Comparison of ENCODE assay signal across 8 cellular contexts in the genomic region with DNA sequence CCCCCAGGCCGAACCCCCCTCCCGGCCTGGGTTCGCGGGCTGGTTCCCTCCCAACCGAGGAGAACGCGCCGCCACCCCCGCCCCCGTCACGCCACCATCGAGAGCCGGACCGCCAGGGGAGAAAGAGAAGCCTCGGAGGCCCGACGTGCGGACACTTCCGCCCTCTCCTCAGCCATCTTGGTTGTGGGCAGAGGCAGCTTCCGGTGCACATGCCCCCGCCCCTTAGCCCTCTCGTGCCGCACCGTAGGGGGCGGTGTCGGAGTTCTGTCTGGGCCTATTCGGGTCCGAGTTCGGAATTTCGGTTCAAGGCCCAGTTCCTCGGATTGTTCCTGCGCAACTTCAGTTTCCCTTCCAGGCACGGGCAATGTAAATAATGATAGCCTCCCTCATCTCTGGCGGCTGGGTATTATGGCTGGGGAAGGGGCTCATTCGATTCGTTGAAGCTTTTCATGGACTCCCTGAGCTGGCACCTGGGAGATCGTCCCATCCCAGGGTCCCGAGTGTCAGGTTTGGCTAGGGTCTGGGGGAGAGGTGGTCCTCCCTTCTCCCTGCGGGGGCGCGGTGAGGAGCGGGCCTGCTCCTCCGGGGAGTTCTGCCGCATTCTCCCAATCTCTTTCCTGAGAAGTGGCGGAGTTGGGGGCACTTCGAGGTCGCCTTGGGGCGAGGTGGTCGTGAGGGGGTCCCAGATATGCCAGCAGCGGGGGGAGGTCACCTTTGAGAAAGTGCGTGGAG. TPM values are rescaled to one million over a fixed set of nuclear protein-coding genes. Genes with fewer than 3 reads are reported as not detected.
DNase-seq lines count a peak whose midpoint lies in the region; ATAC-seq, FAIRE-seq and TF ChIP-seq lines count a peak whose summit lies in the region.

A gene with protein sequence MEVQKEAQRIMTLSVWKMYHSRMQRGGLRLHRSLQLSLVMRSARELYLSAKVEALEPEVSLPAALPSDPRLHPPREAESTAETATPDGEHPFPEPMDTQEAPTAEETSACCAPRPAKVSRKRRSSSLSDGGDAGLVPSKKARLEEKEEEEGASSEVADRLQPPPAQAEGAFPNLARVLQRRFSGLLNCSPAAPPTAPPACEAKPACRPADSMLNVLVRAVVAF (plus strand): TSS at position 225 of the 732 bp plus-strand sequence. CDS start 2,776 bp downstream, outside the sequence.
A gene with protein sequence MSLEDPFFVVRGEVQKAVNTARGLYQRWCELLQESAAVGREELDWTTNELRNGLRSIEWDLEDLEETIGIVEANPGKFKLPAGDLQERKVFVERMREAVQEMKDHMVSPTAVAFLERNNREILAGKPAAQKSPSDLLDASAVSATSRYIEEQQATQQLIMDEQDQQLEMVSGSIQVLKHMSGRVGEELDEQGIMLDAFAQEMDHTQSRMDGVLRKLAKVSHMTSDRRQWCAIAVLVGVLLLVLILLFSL (minus strand): TSS at position 189 of the 732 bp plus-strand sequence. CDS start 202 bp downstream, outside the sequence.

- peaks cover 46% of the 10 kb centered on the region for H3K4me1 ChIP-seq in Karpas-422 (ENCODE audit: low read length)
- H3K4me1 ChIP-seq in esophagus muscularis mucosa, result peaks cover 10 to 57% (median 40%) of the 10 kb centered on the region in 4 donors

- H3K9ac ChIP-seq in Karpas-422 (ENCODE audit: low read length), result peak within 1 kb of the TSS; percentile 91

- peak; percentile 32 for ATAC-seq in GM21529 (IDR thresholded peaks at IDR 0.05; ENCODE audit: unreplicated experiment)

- H3K9me3 ChIP-seq in Karpas-422 (ENCODE audit: low read length) (no peaks in the 10 kb centered on the region), esophagus muscularis mucosa (no peaks in the 10 kb centered on the region)

- no peak for TF ChIP-seq EP300 in esophagus muscularis mucosa (IDR thresholded peaks at IDR 0.05)

- H3K27me3 ChIP-seq in Karpas-422 (ENCODE audit: low read length) (no peaks in the 10 kb centered on the region), esophagus muscularis mucosa (no peaks in the 10 kb centered on the region)

- H3K4me3 ChIP-seq in Karpas-422 (ENCODE audit: low read length), result peak within 1 kb of the TSS; percentile 77
- H3K4me3 ChIP-seq in esophagus muscularis mucosa, result peak within 1 kb of the TSS; percentile 70 to 95 (median 94)

- TF ChIP-seq POLR2A in esophagus muscularis mucosa (IDR thresholded peaks at IDR 0.05; ENCODE audit: low read depth), result peak; percentile 66

- intact Hi-C loops in esophagus muscularis mucosa (cut with DNase I), result loop anchor here (10.0 kb wide), 1 partner anchor 694 kb away; no protein-coding TSS in a partner anchor

- H3K27ac ChIP-seq in Karpas-422 (ENCODE audit: low read length) (peak within 1 kb of the TSS; percentile 67), esophagus muscularis mucosa (replicated peaks in 1 of 4) (peak within 1 kb of the TSS; percentile 95 to 100 (median 98))

- H2AFZ ChIP-seq in Karpas-422 (ENCODE audit: low read length), result peak within 1 kb of the TSS; percentile 52; the same call in 1 of the 2 replicates

- peak; percentile 87 for DNase-seq in D721Med (ENCODE audit: insufficient read length, low spot score)
- DNase-seq in Karpas-422, result peak; percentile 97
- DNase-seq in RKO (ENCODE audit: low spot score), result peak; percentile 96
- peak; percentile 94 to 95 for DNase-seq in activated T-cell treated with anti-CD3 and anti-CD28 coated beads, Interleukin-2, amount 50 U/mL, for 48 hours
- peak; percentile 99 for DNase-seq in esophagus muscularis mucosa (ENCODE audit: extremely low spot score)
- peak; percentile 96 for DNase-seq in myocyte (ENCODE audit: low read depth)
- peak; percentile 84 to 92 for DNase-seq in stimulated activated CD8-positive, alpha-beta memory T cell treated with anti-CD3 and anti-CD28 coated beads, Interleukin-7, amount 100 ng/mL, for 48 hours (ENCODE audit: extremely low read depth in 1 of 2, low read depth in 1 of 2)

- peaks cover 21% of the 10 kb centered on the region for H3K79me2 ChIP-seq in Karpas-422 (ENCODE audit: low read length)

- TF ChIP-seq CTCF in D721Med (IDR thresholded peaks at IDR 0.05; ENCODE audit: insufficient read depth, missing control alignments), result peak; percentile 31
- TF ChIP-seq CTCF in esophagus muscularis mucosa (IDR thresholded peaks at IDR 0.05), result peak; percentile 58 to 75 (median 62)

- H3K36me3 ChIP-seq in Karpas-422 (ENCODE audit: insufficient read depth, low read length) (no peaks in the 10 kb centered on the region), esophagus muscularis mucosa (peaks cover 0 to 23% (median 8%) of the 10 kb centered on the region in 4 donors)

- peak within 1 kb of the TSS; percentile 93 for H3K4me2 ChIP-seq in Karpas-422 (ENCODE audit: low read depth, low read length, poor library complexity, severe bottlenecking)

- peaks cover 23% of the 10 kb centered on the region for H4K20me1 ChIP-seq in Karpas-422 (ENCODE audit: insufficient read depth, low read depth, low read length)

- FAIRE-seq in D721Med (lab: Jason Lieb, UNC), result no peak

- WGBS in esophagus muscularis mucosa, result 0% methylated on average over 7 of the region's 51 CpGs

- H3K9me2 ChIP-seq in Karpas-422 (replicated peaks; ENCODE audit: insufficient read depth, low read length), result no peaks in the 10 kb centered on the region

RNA-seq across cellular contexts. Expression of the first gene that starts in this region (rescaled TPM):
- total RNA-seq in Karpas-422 (2014; rRNA removed; shearing (Covaris generic); ENCODE audit: low replicate concordance), result 7.3 and 15.9 TPM in 2 replicates
- total RNA-seq in esophagus muscularis mucosa, result 100 to 1,000 TPM in 1 of 4 donors, 10 to 100 TPM in 3; 29.1 to 144 (median 62.3) TPM
- 20.8 and 21.8 TPM in 2 replicates for total RNA-seq in myocyte
- 28.1 TPM for polyA plus RNA-seq in myocyte (2012)

RNA-seq across cellular contexts. Expression of the second gene that starts in this region (rescaled TPM):
- 47.0 and 103 TPM in 2 replicates for total RNA-seq in Karpas-422 (2014; rRNA removed; shearing (Covaris generic); ENCODE audit: low replicate concordance)
- total RNA-seq in esophagus muscularis mucosa, result 10 to 100 TPM; 50.2 to 62.6 (median 56.6) TPM
- 54.1 and 85.2 TPM in 2 replicates for total RNA-seq in myocyte
- 80.6 TPM for polyA plus RNA-seq in myocyte (2012)

Comparison
In these comparisons a context has a peak if more than half of its experiments do, and no peak if none do; other contexts are left out.
1. Peak in every context shown above with its lines: DNase-seq, ATAC-seq, H3K4me3 ChIP-seq and H3K27ac ChIP-seq.